Comparison of ENCODE assay signal across 15 cellular contexts in genomic region chrX:124726313-124726712, GRCh38.
DNase-seq lines count a peak whose midpoint lies in the region; ATAC-seq, FAIRE-seq and TF ChIP-seq lines count a peak whose summit lies in the region.
"Had no signal": no experiment of that assay in that cellular context is flagged by ENCODE, and none has a peak within 500 bp of the region (broad histone marks: within the 10 kb centered on the region; RNA-seq: fewer than 3 reads in every experiment).

No MANE protein-coding gene starts in this region.

- no peak overlapping the region for H3K27ac Mint-ChIP-seq in activated naive CD4-positive, alpha-beta T cell treated with anti-CD3 and anti-CD28 coated beads, Interleukin-2, amount 50 U/mL, for 24 hours
- H3K27ac Mint-ChIP-seq in activated T-helper 17 cell treated with anti-CD3 and anti-CD28 coated beads, Interleukin-2, amount 50 U/mL, for 72 hours = no peak overlapping the region

- H3K9me3 Mint-ChIP-seq in activated naive CD4-positive, alpha-beta T cell treated with anti-CD3 and anti-CD28 coated beads, Interleukin-2, amount 50 U/mL, for 24 hours = no peaks in the 10 kb centered on the region
- no peaks in the 10 kb centered on the region for H3K9me3 Mint-ChIP-seq in activated T-helper 17 cell treated with anti-CD3 and anti-CD28 coated beads, Interleukin-2, amount 50 U/mL, for 72 hours

- H3K4me3 Mint-ChIP-seq in activated naive CD4-positive, alpha-beta T cell treated with anti-CD3 and anti-CD28 coated beads, Interleukin-2, amount 50 U/mL, for 24 hours = peak overlapping the region; percentile 11
- peak overlapping the region; percentile 41 for H3K4me3 Mint-ChIP-seq in activated T-helper 17 cell treated with anti-CD3 and anti-CD28 coated beads, Interleukin-2, amount 50 U/mL, for 72 hours

- no peaks in the 10 kb centered on the region for H3K36me3 Mint-ChIP-seq in activated naive CD4-positive, alpha-beta T cell treated with anti-CD3 and anti-CD28 coated beads, Interleukin-2, amount 50 U/mL, for 24 hours
- H3K36me3 Mint-ChIP-seq in activated T-helper 17 cell treated with anti-CD3 and anti-CD28 coated beads, Interleukin-2, amount 50 U/mL, for 72 hours (ENCODE audit: low read depth) = no peaks in the 10 kb centered on the region

- peak; percentile 80 for FAIRE-seq in D721Med (lab: Jason Lieb, UNC)
- FAIRE-seq: GM18507, H54 had no signal

- TF ChIP-seq CTCF in D721Med (IDR thresholded peaks at IDR 0.05; ENCODE audit: insufficient read depth, missing control alignments) = no peak

- DNase-seq in activated naive CD4-positive, alpha-beta T cell treated with Interleukin-2 at 50 U/mL for 16 hours = no peak
- DNase-seq in D721Med (ENCODE audit: insufficient read length, low spot score) (no peak), iPS-NIHi11 (ENCODE audit: low spot score) (no peak)
- DNase-seq: DMS53, GDM1, Karpas-422, NCI-H187, NCI-H526 had no signal

- ATAC-seq in activated T-helper 17 cell treated with anti-CD3 and anti-CD28 coated beads, Interleukin-2, amount 50 U/mL, for 72 hours (replicated peaks) = no peak
- ATAC-seq in HG03457 (IDR thresholded peaks at IDR 0.05; ENCODE audit: unreplicated experiment) = no peak
- ATAC-seq in GM19467 (IDR thresholded peaks at IDR 0.05; ENCODE audit: unreplicated experiment) = no peak
- ATAC-seq: Right ventricle myocardium inferior had no signal

- H3K27me3 Mint-ChIP-seq in activated naive CD4-positive, alpha-beta T cell treated with anti-CD3 and anti-CD28 coated beads, Interleukin-2, amount 50 U/mL, for 24 hours = no peaks in the 10 kb centered on the region
- H3K27me3 Mint-ChIP-seq in activated T-helper 17 cell treated with anti-CD3 and anti-CD28 coated beads, Interleukin-2, amount 50 U/mL, for 72 hours = no peaks in the 10 kb centered on the region

- peaks cover 35% of the 10 kb centered on the region for H3K4me1 Mint-ChIP-seq in activated naive CD4-positive, alpha-beta T cell treated with anti-CD3 and anti-CD28 coated beads, Interleukin-2, amount 50 U/mL, for 24 hours
- H3K4me1 Mint-ChIP-seq in activated T-helper 17 cell treated with anti-CD3 and anti-CD28 coated beads, Interleukin-2, amount 50 U/mL, for 72 hours = no peaks in the 10 kb centered on the region
